ENCODE assay signal across 8 cellular contexts in the genomic region with DNA sequence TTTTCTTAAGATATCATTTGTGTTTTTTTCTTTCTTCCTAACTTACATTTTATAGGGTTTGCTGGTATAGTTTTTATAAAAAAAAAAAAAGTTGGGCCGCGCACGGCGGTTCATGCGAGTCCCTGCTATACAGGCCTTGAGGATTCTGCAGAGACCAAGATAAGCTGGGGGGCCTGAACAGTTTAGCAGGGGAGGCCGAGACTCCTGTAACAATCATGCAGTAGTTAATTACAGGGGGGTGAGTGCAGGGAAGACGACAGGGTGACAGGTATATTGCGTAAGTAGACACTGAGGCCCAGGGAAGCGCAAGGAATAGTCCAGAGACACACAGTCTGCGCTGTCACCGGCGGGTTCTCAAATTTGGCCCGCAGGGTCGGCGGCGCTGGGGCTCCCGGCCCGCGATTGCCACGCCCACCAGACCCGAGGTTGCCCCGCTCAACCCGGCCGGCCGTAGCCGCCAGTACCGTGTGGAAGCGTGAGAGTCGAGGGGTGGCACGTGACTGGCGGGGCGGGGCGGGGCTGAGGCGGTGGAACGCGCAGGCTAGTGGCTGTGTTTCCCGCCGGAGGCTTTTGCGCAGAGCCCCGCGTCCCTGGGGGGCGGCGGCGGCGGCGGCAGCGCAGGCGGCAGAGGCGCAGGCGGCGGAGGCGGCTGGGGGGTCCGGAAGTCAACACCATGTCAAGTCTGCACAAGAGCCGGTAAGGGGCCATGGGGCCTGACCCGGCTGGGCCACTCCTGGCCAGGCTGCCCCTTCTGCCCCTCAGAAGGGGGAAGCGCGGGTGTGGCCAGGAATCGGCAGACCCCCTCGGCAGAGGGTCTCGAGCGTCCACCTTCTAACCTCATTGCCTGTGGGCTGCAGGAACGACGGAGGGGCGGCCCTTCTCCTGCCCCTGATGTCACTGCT. TPM values are rescaled to one million over a fixed set of nuclear protein-coding genes. Genes with fewer than 3 reads are reported as not detected.
DNase-seq lines count a peak whose midpoint lies in the region; ATAC-seq and TF ChIP-seq lines count a peak whose summit lies in the region.

A gene with protein sequence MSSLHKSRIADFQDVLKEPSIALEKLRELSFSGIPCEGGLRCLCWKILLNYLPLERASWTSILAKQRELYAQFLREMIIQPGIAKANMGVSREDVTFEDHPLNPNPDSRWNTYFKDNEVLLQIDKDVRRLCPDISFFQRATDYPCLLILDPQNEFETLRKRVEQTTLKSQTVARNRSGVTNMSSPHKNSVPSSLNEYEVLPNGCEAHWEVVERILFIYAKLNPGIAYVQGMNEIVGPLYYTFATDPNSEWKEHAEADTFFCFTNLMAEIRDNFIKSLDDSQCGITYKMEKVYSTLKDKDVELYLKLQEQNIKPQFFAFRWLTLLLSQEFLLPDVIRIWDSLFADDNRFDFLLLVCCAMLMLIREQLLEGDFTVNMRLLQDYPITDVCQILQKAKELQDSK (plus strand): TSS at position 573 of the 902 bp plus-strand sequence. CDS start 101 bp downstream, at position 674.

- intact Hi-C loops in activated naive CD4-positive, alpha-beta T cell treated with anti-CD3 and anti-CD28 coated beads for 36 hours (cut with micrococcal nuclease): loop anchor here (1.0 to 5.0 kb wide), 5 partner anchors 15 to 416 kb away; a partner anchor contains a TSS

- CTCF ChIA-PET in activated naive CD4-positive, alpha-beta T cell treated with anti-CD3 and anti-CD28 coated beads for 36 hours (lab: Charles Lee): interaction anchor here (0.6 to 1.9 kb wide), 2 partner anchors 15 to 31 kb away, joined by 4 to 5 read pairs; a partner anchor contains a TSS

- DNase-seq in GM03348 (ENCODE audit: low spot score) (peak; percentile 97), HFF-Myc (ENCODE audit: extremely low read depth, low read depth) (peak; percentile 21), NB4 (ENCODE audit: low read depth) (peak; percentile 94), SK-N-MC (ENCODE audit: low read depth, low spot score) (no peak)
- peak; percentile 91 for DNase-seq in activated naive CD4-positive, alpha-beta T cell treated with anti-CD3 and anti-CD28 coated beads for 36 hours

- WGBS in gastroesophageal sphincter (ENCODE audit: low coverage in 1 of 2), 2 donors: 2 to 35% methylated on average over 8 to 11 of the region's 64 CpGs

- H3K4me1 Mint-ChIP-seq in activated naive CD4-positive, alpha-beta T cell treated with anti-CD3 and anti-CD28 coated beads for 36 hours (ENCODE audit: low read depth): peaks cover 26% of the 10 kb centered on the region

- H3K9ac ChIP-seq in SK-N-MC (ENCODE audit: insufficient read length): peak within 1 kb of the TSS; percentile 87

- H3K27ac Mint-ChIP-seq in activated naive CD4-positive, alpha-beta T cell treated with anti-CD3 and anti-CD28 coated beads for 36 hours: peak within 1 kb of the TSS; percentile 81

- H3K4me1 ChIP-seq in gastroesophageal sphincter (peaks cover 0 to 37% (median 9%) of the 10 kb centered on the region in 3 donors), neutrophil (ENCODE audit: control insufficient read depth in 1 of 2, insufficient read depth in 1 of 2, low read depth in 1 of 2, low read length in 1 of 2) (peaks cover 22 to 25% of the 10 kb centered on the region in 2 experiments)

- TF ChIP-seq CTCF in HFF-Myc (IDR thresholded peaks at IDR 0.05; ENCODE audit: low read depth, low read length, missing control alignments): no peak
- no peak for TF ChIP-seq CTCF in NB4 (IDR thresholded peaks at IDR 0.05; ENCODE audit: low read depth, low read length)
- peak in 1 of 4 experiments; percentile 26 for TF ChIP-seq CTCF in gastroesophageal sphincter (IDR thresholded peaks at IDR 0.05)
- no peak for TF ChIP-seq CTCF in neutrophil (IDR thresholded peaks at IDR 0.05)
- TF ChIP-seq CTCF in subcutaneous adipose tissue (IDR thresholded peaks at IDR 0.05; ENCODE audit: low read depth): no peak

- H3K36me3 ChIP-seq in SK-N-MC (ENCODE audit: insufficient read depth, low read length): peaks cover 1% of the 10 kb centered on the region; the same call in 1 of the 2 replicates
- peaks cover 0 to 26% of the 10 kb centered on the region in 2 donors for H3K36me3 ChIP-seq in gastroesophageal sphincter
- H3K36me3 ChIP-seq in neutrophil: peaks cover 15% of the 10 kb centered on the region

- H3K27ac ChIP-seq in SK-N-MC (peak within 1 kb of the TSS; percentile 65; the same call in 1 of the 2 replicates), gastroesophageal sphincter (peak within 1 kb of the TSS; percentile 63 to 91 (median 88)), neutrophil (peak within 1 kb of the TSS; percentile 86)

- H3K36me3 Mint-ChIP-seq in activated naive CD4-positive, alpha-beta T cell treated with anti-CD3 and anti-CD28 coated beads for 36 hours (ENCODE audit: low read depth): no peaks in the 10 kb centered on the region

- H3K9me3 Mint-ChIP-seq in activated naive CD4-positive, alpha-beta T cell treated with anti-CD3 and anti-CD28 coated beads for 36 hours: no peaks in the 10 kb centered on the region

- H3K4me3 Mint-ChIP-seq in activated naive CD4-positive, alpha-beta T cell treated with anti-CD3 and anti-CD28 coated beads for 36 hours: peak within 1 kb of the TSS; percentile 90

- ATAC-seq in gastroesophageal sphincter: peak; percentile 97

- no peak for TF ChIP-seq EP300 in gastroesophageal sphincter (IDR thresholded peaks at IDR 0.05)

- H3K9me3 ChIP-seq in SK-N-MC (ENCODE audit: low read depth, low read length) (no peaks in the 10 kb centered on the region), gastroesophageal sphincter (no peaks in the 10 kb centered on the region), neutrophil (no peaks in the 10 kb centered on the region)

- H3K27me3 ChIP-seq in gastroesophageal sphincter (no peaks in the 10 kb centered on the region), neutrophil (no peaks in the 10 kb centered on the region)

- H3K27me3 Mint-ChIP-seq in activated naive CD4-positive, alpha-beta T cell treated with anti-CD3 and anti-CD28 coated beads for 36 hours (ENCODE audit: low read depth): no peaks in the 10 kb centered on the region

- H3K4me3 ChIP-seq in HFF-Myc (replicated peaks; ENCODE audit: low read depth, low read length): peak within 1 kb of the TSS; percentile 59
- H3K4me3 ChIP-seq in NB4 (ENCODE audit: low read depth, low read length): peak within 1 kb of the TSS; percentile 93
- peak within 1 kb of the TSS; percentile 97 for H3K4me3 ChIP-seq in SK-N-MC
- peak within 1 kb of the TSS; percentile 86 to 87 for H3K4me3 ChIP-seq in gastroesophageal sphincter
- peak within 1 kb of the TSS; percentile 84 to 86 for H3K4me3 ChIP-seq in neutrophil (ENCODE audit: low read depth in 1 of 2, low read length in 1 of 2)

- peak; percentile 38 for TF ChIP-seq POLR2A in NB4 (IDR thresholded peaks at IDR 0.05; ENCODE audit: extremely low read depth, insufficient read length)
- TF ChIP-seq POLR2A in gastroesophageal sphincter (IDR thresholded peaks at IDR 0.05): peak; percentile 74 to 78

RNA-seq across cellular contexts. Expression of the gene that starts here (rescaled TPM):
- total RNA-seq in activated naive CD4-positive, alpha-beta T cell treated with anti-CD3 and anti-CD28 coated beads for 36 hours: 1 to 10 TPM; 8.3 to 9.0 TPM
- total RNA-seq in gastroesophageal sphincter: 10 to 100 TPM; 13.2 to 40.9 (median 17.7) TPM
- total RNA-seq in subcutaneous adipose tissue: 10 to 100 TPM in 3 of 4 donors, 1 to 10 TPM in 1; 9.0 to 27.9 (median 12.4) TPM
